ENCODE assay signal across 13 cellular contexts in the genomic region with DNA sequence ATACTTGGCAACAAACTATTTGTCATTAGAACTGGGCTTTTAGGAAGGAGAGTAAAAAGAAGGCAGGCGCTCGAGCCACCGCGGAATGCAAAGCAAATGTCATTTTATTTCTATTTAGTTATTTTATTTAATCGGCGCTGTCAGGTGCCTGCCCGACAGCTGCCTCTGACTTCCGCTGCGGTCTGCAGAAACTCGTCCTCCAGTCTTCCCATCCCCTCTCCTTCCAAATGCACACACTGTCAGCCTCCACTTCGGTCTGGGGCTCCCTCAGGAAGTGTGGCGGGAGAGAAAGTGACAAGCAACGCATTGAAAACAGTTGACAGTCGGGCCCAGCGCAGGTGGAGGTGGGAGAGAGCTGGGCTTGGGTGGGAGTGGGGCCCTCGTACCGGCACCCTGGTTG. TPM values are rescaled to one million over a fixed set of nuclear protein-coding genes. Genes with fewer than 3 reads are reported as not detected.
A peak's percentile ranks its signal among the peaks of the same experiment; 100 is the strongest.
DNase-seq lines count a peak whose midpoint lies in the region; ATAC-seq, FAIRE-seq and TF ChIP-seq lines count a peak whose summit lies in the region.
"Had no signal": no experiment of that assay in that cellular context is flagged by ENCODE, and none has a peak within 500 bp of the region (broad histone marks: within the 10 kb centered on the region; RNA-seq: fewer than 3 reads in every experiment).

No MANE protein-coding gene starts in this region.

- H3F3A ChIP-seq in MM.1S (ENCODE audit: insufficient read depth, low read length), result no peaks in the 10 kb centered on the region

- WGBS in pancreas, 2 donors, result 78 to 85% methylated on average over 17 of the region's 17 CpGs
- WGBS in hepatocyte (ENCODE audit: low lambda C conversion rate, missing lambda C conversion rate), result 74% methylated on average over 17 of the region's 17 CpGs

- TF ChIP-seq CTCF in RWPE1 (conservative IDR thresholded peaks at IDR 0.05; ENCODE audit: low read depth) (no peak), glutamatergic neuron (IDR thresholded peaks at IDR 0.05; ENCODE audit: partially characterized antibody, unreplicated experiment) (no peak), MM.1S (IDR thresholded peaks at IDR 0.05; ENCODE audit: low read length) (no peak), pancreas (IDR thresholded peaks at IDR 0.05) (no peak), hepatocyte (IDR thresholded peaks at IDR 0.05; ENCODE audit: poor library complexity) (no peak)

- no peak overlapping the region for H3K4me2 ChIP-seq in MM.1S (ENCODE audit: low read depth, low read length)
- no peak overlapping the region for H3K4me2 ChIP-seq in hepatocyte
- H3K4me2 ChIP-seq: BLaER1 had no signal

- H3K9ac ChIP-seq in MM.1S (ENCODE audit: low read length), result no peak overlapping the region
- H3K9ac ChIP-seq: BLaER1 had no signal

- DNase-seq in NCI-H2171 treated with DMSO at 0.1 percent for 48 hours (lab: John Stamatoyannopoulos, UW) (peak; percentile 71), NCI-H2171 (lab: John Stamatoyannopoulos, UW) (no peak), RWPE1 (ENCODE audit: low spot score) (no peak), glutamatergic neuron (no peak), MM.1S (no peak), pancreas (no peak), hepatocyte (ENCODE audit: low spot score) (no peak)
- DNase-seq: 8988T; AML-193; Caco-2; CD8-positive, alpha-beta memory T cell; DMS53 had no signal

- CTCF ChIA-PET in RWPE1 (lab: Yijun Ruan, JAX), result interaction anchor here (0.6 to 1.4 kb wide), 4 partner anchors 14 to 825 kb away, joined by 3 to 4 read pairs (median 3); no protein-coding TSS in a partner anchor

- no peaks in the 10 kb centered on the region for H3K9me3 ChIP-seq in MM.1S (replicated peaks; ENCODE audit: insufficient read depth, low read length)
- H3K9me3 ChIP-seq in pancreas, result no peaks in the 10 kb centered on the region
- H3K9me3 ChIP-seq in hepatocyte (ENCODE audit: low read depth), result no peaks in the 10 kb centered on the region
- H3K9me3 ChIP-seq: BLaER1, Caco-2 had no signal

- H3K9me2 ChIP-seq in MM.1S (replicated peaks; ENCODE audit: insufficient read depth, low read length) (no peaks in the 10 kb centered on the region), hepatocyte (replicated peaks; ENCODE audit: insufficient read depth) (no peaks in the 10 kb centered on the region)

- no peaks in the 10 kb centered on the region for H3K36me3 ChIP-seq in MM.1S (replicated peaks; ENCODE audit: insufficient read depth, low read length)
- no peaks in the 10 kb centered on the region for H3K36me3 ChIP-seq in pancreas
- H3K36me3 ChIP-seq in hepatocyte (replicated peaks; ENCODE audit: insufficient read depth, low read depth), result no peaks in the 10 kb centered on the region

- H2AFZ ChIP-seq in MM.1S (ENCODE audit: low read length), result no peak overlapping the region
- H2AFZ ChIP-seq in hepatocyte, result no peak overlapping the region

- H3K27ac ChIP-seq in RWPE1 (peak overlapping the region; percentile 24), MM.1S (ENCODE audit: low read length) (no peak overlapping the region), pancreas (no peak overlapping the region), hepatocyte (no peak overlapping the region)
- H3K27ac ChIP-seq: BLaER1 had no signal

- H4K20me1 ChIP-seq in MM.1S (ENCODE audit: insufficient read depth, low read length) (no peaks in the 10 kb centered on the region), hepatocyte (ENCODE audit: insufficient read depth, poor library complexity, severe bottlenecking) (no peaks in the 10 kb centered on the region)

- POLR2A ChIA-PET in RWPE1 (lab: Yijun Ruan, JAX; ENCODE audit: low non-redundant PET), result no interaction called here

- peaks cover 2% of the 10 kb centered on the region for H3K27me3 Mint-ChIP-seq in glutamatergic neuron (ENCODE audit: unreplicated experiment)

- H3K4me1 Mint-ChIP-seq in glutamatergic neuron (ENCODE audit: low read depth, unreplicated experiment), result peaks cover 21% of the 10 kb centered on the region

- no peak for ATAC-seq in pancreas

- intact Hi-C loops in pancreas (cut with DNase I), result loop anchor here in 1 of 3 donors (10.0 kb wide), 1 partner anchor 201 kb away; no protein-coding TSS in a partner anchor

- H3K27me3 ChIP-seq in MM.1S (replicated peaks; ENCODE audit: insufficient read depth, low read length) (peaks cover 84% of the 10 kb centered on the region), pancreas (no peaks in the 10 kb centered on the region), hepatocyte (no peaks in the 10 kb centered on the region)
- H3K27me3 ChIP-seq: BLaER1 had no signal

- no peaks in the 10 kb centered on the region for H3K9me3 Mint-ChIP-seq in glutamatergic neuron (ENCODE audit: unreplicated experiment)
- H3K9me3 Mint-ChIP-seq: CD8-positive, alpha-beta memory T cell had no signal

- H3K4me3 ChIP-seq in MM.1S (ENCODE audit: low read length) (no peak overlapping the region), pancreas (no peak overlapping the region), hepatocyte (no peak overlapping the region)
- H3K4me3 ChIP-seq: BLaER1 had no signal

- H3K4me1 ChIP-seq in MM.1S (ENCODE audit: low read length), result no peaks in the 10 kb centered on the region
- H3K4me1 ChIP-seq in pancreas, result no peaks in the 10 kb centered on the region
- no peaks in the 10 kb centered on the region for H3K4me1 ChIP-seq in hepatocyte (ENCODE audit: insufficient read depth)
- H3K4me1 ChIP-seq: Caco-2 had no signal

- no peak overlapping the region for H3K4me3 Mint-ChIP-seq in glutamatergic neuron (ENCODE audit: unreplicated experiment)
- H3K4me3 Mint-ChIP-seq: CD8-positive, alpha-beta memory T cell had no signal

- H3K79me2 ChIP-seq in MM.1S (ENCODE audit: low read length), result no peaks in the 10 kb centered on the region
- H3K79me2 ChIP-seq in hepatocyte, result no peaks in the 10 kb centered on the region

- H3K36me3 Mint-ChIP-seq in glutamatergic neuron (ENCODE audit: unreplicated experiment), result no peaks in the 10 kb centered on the region
- H3K36me3 Mint-ChIP-seq: CD8-positive, alpha-beta memory T cell had no signal

- no peak for FAIRE-seq in pancreas (lab: Jason Lieb, UNC)

- peak overlapping the region; percentile 48 for H3K27ac Mint-ChIP-seq in glutamatergic neuron (ENCODE audit: unreplicated experiment)
- H3K27ac Mint-ChIP-seq: CD8-positive, alpha-beta memory T cell had no signal

RNA-seq across cellular contexts. Expression of a gene that starts 29.4 kb away (rescaled TPM):
- total RNA-seq in glutamatergic neuron (ENCODE audit: unreplicated experiment) (31.5 TPM), pancreas (10 to 100 TPM; 19.3 to 38.9 (median 23.4) TPM), hepatocyte (292 and 321 TPM in 2 replicates)
- polyA plus RNA-seq in pancreas (10 to 100 TPM; 44.4 to 71.4 TPM), hepatocyte (103 and 145 TPM in 2 replicates)
- polyA plus RNA-seq: CD8-positive, alpha-beta memory T cell had no signal
